37 cellular contexts compared by ENCODE assay signal in genomic region chr4:22712105-22712504, GRCh38. TPM values are rescaled to one million over a fixed set of nuclear protein-coding genes. Genes with fewer than 3 reads are reported as not detected.
"Had no signal": no experiment of that assay in that cellular context is flagged by ENCODE, and none has a peak within 500 bp of the region (broad histone marks: within the 10 kb centered on the region; RNA-seq: fewer than 3 reads in every experiment).

No MANE protein-coding gene starts in this region.

- H3K27ac ChIP-seq: KMS-11, PC-9, RWPE1, SJCRH30, SK-N-MC had no signal

- DNase-seq: Karpas-422, KBM-7, MV-4-11, NCI-H1092 treated with DMSO at 0.1 percent for 48 hours, NCI-H1105 treated with DMSO at 0.1 percent for 48 hours, NCI-H1417, NCI-H1436, NCI-H146, NCI-H1694, NCI-H187, NCI-H1930, NCI-H2029 treated with DMSO at 0.1 percent for 48 hours, NCI-H2081 treated with DMSO at 0.1 percent for 48 hours, NCI-H2107, NCI-H2171, NCI-H226, NCI-H446 treated with DMSO at 0.1 percent for 48 hours, NCI-H510A, NCI-H524, NCI-H526, NCI-H69, NCI-H748 treated with DMSO at 0.1 percent for 48 hours, NCI-H82, PC-9, SHP77, SIG-M5, SJCRH30 had no signal

- H3K9ac ChIP-seq: KMS-11 had no signal

- H3K4me1 ChIP-seq: SJCRH30 had no signal

- H3K4me2 ChIP-seq: KMS-11, PC-9 had no signal

- H2AFZ ChIP-seq: PC-9 had no signal

- FAIRE-seq: RCC 7860 had no signal

- ATAC-seq: Panc1, Right ventricle myocardium inferior had no signal

- H3K4me3 ChIP-seq: PC-9, SJCRH30, SK-N-MC had no signal

- H3K36me3 ChIP-seq: SJCRH30 had no signal

- H3K27me3 ChIP-seq: SJCRH30 had no signal

- H3K9me3 ChIP-seq: SJCRH30 had no signal

RNA-seq across cellular contexts. Expression of gene GBA3, which starts 19.4 kb away (rescaled TPM):
- total RNA-seq: LHCN-M2, MCF 10A, OCI-LY7, PC-9, Right ventricle myocardium inferior, RPMI7951, SJCRH30 had no signal
